Comparison of ENCODE assay signal across 26 cellular contexts in the genomic region with DNA sequence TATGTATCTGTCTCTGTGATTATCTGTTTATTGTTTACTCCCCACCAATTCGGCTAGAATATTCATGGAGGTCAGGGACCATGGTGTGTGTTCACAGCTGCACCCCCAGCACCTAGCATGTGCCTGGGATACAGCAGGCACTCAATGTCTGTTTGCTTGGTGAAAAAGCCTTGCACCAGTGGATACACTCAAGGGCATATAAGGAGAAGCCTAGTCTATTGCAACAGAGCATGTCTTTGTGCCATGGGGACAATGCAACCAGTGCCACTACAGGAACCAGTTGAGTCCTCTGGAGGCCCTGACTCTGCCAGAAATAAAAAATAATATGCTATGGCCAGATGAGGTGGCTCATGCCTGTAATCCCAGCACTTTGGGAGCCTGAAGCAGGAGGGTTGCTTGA.
"Had no signal": no experiment of that assay in that cellular context is flagged by ENCODE, and none has a peak within 500 bp of the region (broad histone marks: within the 10 kb centered on the region; RNA-seq: fewer than 3 reads in every experiment).

No MANE protein-coding gene starts in this region.

- ATAC-seq: activated CD4-positive, alpha-beta T cell treated with anti-CD3 and anti-CD28 coated beads for 36 hours; activated CD8-positive, alpha-beta memory T cell treated with anti-CD3 and anti-CD28 coated beads, Interleukin-2, amount 10 ng/mL, durations not matched to agents 7 days and 5 days; activated CD8-positive, alpha-beta T cell treated with anti-CD3 and anti-CD28 coated beads, Interleukin-2, amount 10 ng/mL, durations not matched to agents 7 days and 5 days; activated T-cell treated with anti-CD3 and anti-CD28 coated beads, Interleukin-2, amount 50 U/mL, for 72 hours had no signal

- H3K36me3 ChIP-seq: brain microvascular endothelial cell had no signal

- H3K27me3 ChIP-seq: brain microvascular endothelial cell, dorsolateral prefrontal cortex had no signal

- H3K4me3 ChIP-seq: coronary artery, dorsolateral prefrontal cortex had no signal

- FAIRE-seq: astrocyte, bronchial epithelial cell, frontal cortex had no signal

- DNase-seq: activated CD4-positive, alpha-beta memory T cell treated with anti-CD3 and anti-CD28 coated beads for 36 hours; activated CD4-positive, alpha-beta T cell treated with anti-CD3 and anti-CD28 coated beads for 36 hours; activated CD4-positive, alpha-beta T cell treated with anti-CD3 and anti-CD28 coated beads, Interleukin-2, amount 10 ng/mL, durations not matched to agents 24 days and 14 days; activated CD4-positive, CD25-positive, alpha-beta regulatory T cell; activated CD4-positive, CD25-positive, alpha-beta regulatory T cell treated with anti-CD3 and anti-CD28 coated beads, Interleukin-2, amount 50 U/mL, for 72 hours; activated CD8-positive, alpha-beta memory T cell treated with anti-CD3 and anti-CD28 coated beads, Interleukin-2, amount 10 ng/mL, durations not matched to agents 7 days and 5 days; activated CD8-positive, alpha-beta memory T cell treated with anti-CD3 and anti-CD28 coated beads, Interleukin-2, amount 50 U/mL, for 4 hours; activated CD8-positive, alpha-beta T cell treated with anti-CD3 and anti-CD28 coated beads, Interleukin-2, amount 10 ng/mL, durations not matched to agents 7 days and 5 days; activated gamma-delta T cell treated with Interleukin-2 at 50 U/mL for 16 hours; activated naive CD4-positive, alpha-beta T cell treated with anti-CD3 and anti-CD28 coated beads, Interleukin-2, amount 50 U/mL, for 16 hours; activated naive CD4-positive, alpha-beta T cell treated with Interleukin-2 at 50 U/mL for 16 hours; activated T-cell treated with anti-CD3 and anti-CD28 coated beads, Interleukin-2, amount 50 U/mL, for 1 hour; activated T-cell treated with anti-CD3 and anti-CD28 coated beads, Interleukin-2, amount 50 U/mL, for 72 hours; amniotic stem cell; anterior cingulate cortex; brain microvascular endothelial cell; dorsolateral prefrontal cortex; effector memory CD4-positive, alpha-beta T cell; endodermal cell; foreskin fibroblast; glutamatergic neuron; T-helper 2 cell had no signal

- H3K27ac ChIP-seq: brain microvascular endothelial cell, coronary artery, dorsolateral prefrontal cortex had no signal
